8 cellular contexts compared by ENCODE assay signal in genomic region chr3:120093119-120093922, GRCh38. TPM values are rescaled to one million over a fixed set of nuclear protein-coding genes. Genes with fewer than 3 reads are reported as not detected.
DNase-seq lines count a peak whose midpoint lies in the region; ATAC-seq and TF ChIP-seq lines count a peak whose summit lies in the region.

No MANE protein-coding gene starts in this region.

- DNase-seq in activated CD4-positive, alpha-beta T cell treated with anti-CD3 and anti-CD28 coated beads for 36 hours: peak; percentile 51
- DNase-seq in activated CD4-positive, alpha-beta T cell treated with anti-CD3 and anti-CD28 coated beads for 1 hour: no peak
- DNase-seq in NCI-H2171 (lab: John Stamatoyannopoulos, UW): peak; percentile 92
- peak; percentile 12 for DNase-seq in stimulated activated CD4-positive, alpha-beta T cell treated with anti-CD3 and anti-CD28 coated beads, Interleukin-1b, Interleukin-23, amount 100 ng/mL, for 48 hours
- DNase-seq in NCI-H2081 treated with DMSO at 0.1 percent for 48 hours (lab: John Stamatoyannopoulos, UW): no peak
- no peak for DNase-seq in mesothelial cell of epicardium (ENCODE audit: low spot score in 2 of 2, unreplicated experiment in 2 of 2)

- 1% methylated on average over 22 of the region's 22 CpGs for WGBS in adipose tissue, 3 donors

- ATAC-seq in activated CD4-positive, alpha-beta T cell treated with anti-CD3 and anti-CD28 coated beads for 36 hours: no peak

- no peak overlapping the region for H3K4me3 Mint-ChIP-seq in activated CD4-positive, alpha-beta T cell treated with anti-CD3 and anti-CD28 coated beads for 36 hours
- H3K4me3 Mint-ChIP-seq in mesothelial cell of epicardium: no peak overlapping the region

- no peaks in the 10 kb centered on the region for H3K27me3 Mint-ChIP-seq in activated CD4-positive, alpha-beta T cell treated with anti-CD3 and anti-CD28 coated beads for 36 hours
- no peaks in the 10 kb centered on the region for H3K27me3 Mint-ChIP-seq in mesothelial cell of epicardium (ENCODE audit: low read depth)

- H3K9me3 ChIP-seq in iPS-18c (ENCODE audit: control insufficient read depth, insufficient read depth, low read length): no peaks in the 10 kb centered on the region

- peaks cover 27% of the 10 kb centered on the region for H3K4me1 Mint-ChIP-seq in activated CD4-positive, alpha-beta T cell treated with anti-CD3 and anti-CD28 coated beads for 36 hours
- peaks cover 26% of the 10 kb centered on the region for H3K4me1 Mint-ChIP-seq in mesothelial cell of epicardium

- H3K4me3 ChIP-seq in iPS-18c (ENCODE audit: insufficient read depth, low read depth, low read length): peak overlapping the region; percentile 92

- POLR2A ChIA-PET in activated CD4-positive, alpha-beta T cell treated with anti-CD3 and anti-CD28 coated beads for 36 hours (lab: Charles Lee): interaction anchor here (0.8 to 1.2 kb wide), 2 partner anchors 10 to 40 kb away, joined by 3 read pairs; no protein-coding TSS in a partner anchor

- H3K27ac Mint-ChIP-seq in activated CD4-positive, alpha-beta T cell treated with anti-CD3 and anti-CD28 coated beads for 36 hours: no peak overlapping the region
- no peak overlapping the region for H3K27ac Mint-ChIP-seq in mesothelial cell of epicardium

- TF ChIP-seq CTCF in mesothelial cell of epicardium (IDR thresholded peaks at IDR 0.05; ENCODE audit: unreplicated experiment): no peak

- intact Hi-C loops in activated CD4-positive, alpha-beta T cell treated with anti-CD3 and anti-CD28 coated beads for 36 hours (cut with DNase I, micrococcal nuclease): loop anchor here (2.0 to 10.0 kb wide), 9 partner anchors 54 to 1741 kb away; partner anchors contain the start of genes ARHGAP31 (in 1 of the 2), EAF2 (in 1 of the 2), GOLGB1 (in 1 of the 2) and IQCB1 (in 1 of the 2)

- no peaks in the 10 kb centered on the region for H3K9me3 Mint-ChIP-seq in activated CD4-positive, alpha-beta T cell treated with anti-CD3 and anti-CD28 coated beads for 36 hours (ENCODE audit: low read depth)
- no peaks in the 10 kb centered on the region for H3K9me3 Mint-ChIP-seq in mesothelial cell of epicardium

- peaks cover 7% of the 10 kb centered on the region for H3K36me3 Mint-ChIP-seq in activated CD4-positive, alpha-beta T cell treated with anti-CD3 and anti-CD28 coated beads for 36 hours (ENCODE audit: low read depth)
- peaks cover 3% of the 10 kb centered on the region for H3K36me3 Mint-ChIP-seq in mesothelial cell of epicardium

- CTCF ChIA-PET in activated CD4-positive, alpha-beta T cell treated with anti-CD3 and anti-CD28 coated beads for 36 hours (lab: Charles Lee): interaction anchor here (1.0 to 1.8 kb wide), 4 partner anchors 12 to 202 kb away, joined by 3 to 6 read pairs (median 5); no protein-coding TSS in a partner anchor

- H3K27ac ChIP-seq in adipose tissue (ENCODE audit: low read depth, low read length): peak overlapping the region; percentile 86

RNA-seq across cellular contexts. Expression of gene GSK3B, which starts 0.9 kb away (rescaled TPM):
- total RNA-seq in activated CD4-positive, alpha-beta T cell treated with anti-CD3 and anti-CD28 coated beads for 36 hours: 10 to 100 TPM; 29.1 to 31.5 TPM
- polyA plus RNA-seq in adipose tissue: 10 to 100 TPM in 1 of 3 donors, 1 to 10 TPM in 2; 6.3 to 14.0 (median 7.6) TPM
- total RNA-seq in mesothelial cell of epicardium: 65.4 to 72.8 TPM (median 72.4 TPM) in 3 replicates

Comparison
In these comparisons a context has a peak if more than half of its experiments do, and no peak if none do; other contexts are left out.
1. DNase-seq: peak in activated CD4-positive, alpha-beta T cell treated with anti-CD3 and anti-CD28 coated beads for 36 hours (single experiment), NCI-H2171 (single experiment) and stimulated activated CD4-positive, alpha-beta T cell treated with anti-CD3 and anti-CD28 coated beads, Interleukin-1b, Interleukin-23, amount 100 ng/mL, for 48 hours (single experiment); none in activated CD4-positive, alpha-beta T cell treated with anti-CD3 and anti-CD28 coated beads for 1 hour (single experiment), NCI-H2081 treated with DMSO at 0.1 percent for 48 hours (single experiment) and mesothelial cell of epicardium (0 of 2).